Comparison of ENCODE assay signal across 9 cellular contexts in the genomic region with DNA sequence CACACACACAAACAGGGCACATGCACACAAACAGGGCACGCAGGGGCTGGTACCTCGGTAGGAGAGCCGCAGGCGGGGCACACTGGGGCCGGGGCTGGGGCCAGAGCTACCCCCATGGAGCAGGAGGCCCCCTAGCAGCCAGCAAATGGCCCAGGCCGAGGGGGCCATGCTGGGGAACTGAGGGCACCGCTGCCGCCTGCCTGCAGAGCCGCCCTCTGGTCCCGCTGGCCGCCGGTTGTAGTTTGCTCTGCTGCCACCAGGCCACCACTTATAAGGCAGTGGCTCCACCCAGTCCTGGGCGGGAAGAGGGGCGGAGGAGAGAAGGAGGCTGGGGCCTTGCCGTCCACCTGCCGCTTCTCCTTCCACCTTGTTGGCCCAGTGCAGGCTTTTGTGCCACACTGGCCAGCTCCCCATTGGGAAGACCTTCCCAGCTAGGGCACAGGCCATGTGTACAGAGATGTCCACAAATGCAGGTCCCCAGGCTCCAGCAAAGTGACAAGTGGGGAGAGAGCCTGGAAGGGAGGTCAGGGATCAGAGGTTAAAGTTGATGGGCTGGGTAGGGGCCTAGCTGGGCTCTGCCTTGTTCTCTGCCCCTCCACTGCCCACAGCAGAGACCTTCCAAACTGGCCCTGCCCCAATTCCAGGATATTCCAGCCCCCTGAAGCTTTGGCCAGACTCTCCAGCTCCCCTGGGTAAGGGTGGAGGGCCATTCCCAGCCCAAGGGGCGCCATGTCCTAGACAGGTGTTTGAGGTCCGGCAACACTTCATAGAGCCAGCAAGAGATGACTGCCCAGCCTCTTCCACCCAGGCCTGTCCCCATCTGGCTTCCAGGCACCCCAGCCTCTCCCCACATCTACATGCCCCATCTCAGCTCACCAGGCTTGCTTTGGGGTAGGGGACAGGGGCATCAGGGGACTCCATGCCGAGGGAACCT. TPM values are rescaled to one million over a fixed set of nuclear protein-coding genes. Genes with fewer than 3 reads are reported as not detected.
DNase-seq lines count a peak whose midpoint lies in the region; ATAC-seq and TF ChIP-seq lines count a peak whose summit lies in the region.
"Had no signal": no experiment of that assay in that cellular context is flagged by ENCODE, and none has a peak within 500 bp of the region (broad histone marks: within the 10 kb centered on the region; RNA-seq: fewer than 3 reads in every experiment).

A gene (minus strand): TSS at position 244 of the 934 bp plus-strand sequence. CDS start 76 bp downstream, at position 168.

- no peak within 1 kb of the TSS for H3K9ac ChIP-seq in skeletal muscle satellite cell (ENCODE audit: low read depth, low read length)

- H3K27me3 Mint-ChIP-seq in CD4-positive, CD25-positive, alpha-beta regulatory T cell = peaks cover 4% of the 10 kb centered on the region
- H3K27me3 Mint-ChIP-seq in activated naive CD4-positive, alpha-beta T cell treated with anti-CD3 and anti-CD28 coated beads for 36 hours (ENCODE audit: low read depth) = no peaks in the 10 kb centered on the region

- H3K4me3 ChIP-seq in CD4-positive, CD25-positive, alpha-beta regulatory T cell (ENCODE audit: low read depth, low read length) = peak within 1 kb of the TSS; percentile 44
- H3K4me3 ChIP-seq in heart right ventricle = peak within 1 kb of the TSS in 9 of 10 donors; percentile 16 to 50 (median 41)
- no peak within 1 kb of the TSS for H3K4me3 ChIP-seq in skeletal muscle satellite cell (ENCODE audit: low read length)
- H3K4me3 ChIP-seq: SK-N-MC had no signal

- in situ Hi-C loops in SK-MEL-5 (cut with HindIII; ENCODE audit: low pct_unique_long_range_greater_than_20kb, low sequenced_read_pairs) = no loop called here

- peak within 1 kb of the TSS; percentile 56 for H3K4me2 ChIP-seq in skeletal muscle satellite cell (ENCODE audit: low read length)

- ATAC-seq in CD4-positive, CD25-positive, alpha-beta regulatory T cell (ENCODE audit: low read depth in 2 of 2) = peak; percentile 95 to 97
- ATAC-seq in GM19463 (IDR thresholded peaks at IDR 0.05; ENCODE audit: unreplicated experiment) = peak; percentile 97
- ATAC-seq in heart right ventricle = peak; percentile 41 to 67 (median 61)

- WGBS in heart right ventricle, 2 donors = 38 to 40% methylated on average over 18 to 19 of the region's 19 CpGs

- H3K36me3 ChIP-seq in CD4-positive, CD25-positive, alpha-beta regulatory T cell (ENCODE audit: control insufficient read depth, insufficient read depth, low read length) = peaks cover 5% of the 10 kb centered on the region
- H3K36me3 ChIP-seq in heart right ventricle (peaks cover 0 to 11% (median 0%) of the 10 kb centered on the region in 9 donors), skeletal muscle satellite cell (ENCODE audit: insufficient read depth, low read length) (no peaks in the 10 kb centered on the region)

- intact Hi-C loops in activated naive CD4-positive, alpha-beta T cell treated with anti-CD3 and anti-CD28 coated beads for 36 hours (cut with micrococcal nuclease) = loop anchor here (5.0 kb wide), 1 partner anchor 108 kb away; no protein-coding TSS in a partner anchor
- intact Hi-C loops in heart right ventricle (cut with DNase I) = loop anchor here in 1 of 10 donors (1.0 kb wide), 1 partner anchor 12 kb away; no protein-coding TSS in a partner anchor

- DNase-seq in CD4-positive, CD25-positive, alpha-beta regulatory T cell = peak; percentile 73 to 89 (median 79)
- DNase-seq in HPDE6-E6E7 (ENCODE audit: extremely low spot score) (peak; percentile 39), SK-MEL-5 (ENCODE audit: low read depth, low spot score) (peak; percentile 74), heart right ventricle (peak; percentile 75 to 78), NCI-H1436 (lab: John Stamatoyannopoulos, UW) (no peak)
- peak; percentile 80 for DNase-seq in activated naive CD4-positive, alpha-beta T cell treated with anti-CD3 and anti-CD28 coated beads for 36 hours

- H3K4me3 Mint-ChIP-seq in CD4-positive, CD25-positive, alpha-beta regulatory T cell = peak within 1 kb of the TSS; percentile 73 to 82 (median 76)
- H3K4me3 Mint-ChIP-seq in activated naive CD4-positive, alpha-beta T cell treated with anti-CD3 and anti-CD28 coated beads for 36 hours = no peak within 1 kb of the TSS

- H3K9me3 Mint-ChIP-seq in CD4-positive, CD25-positive, alpha-beta regulatory T cell = no peaks in the 10 kb centered on the region
- no peaks in the 10 kb centered on the region for H3K9me3 Mint-ChIP-seq in activated naive CD4-positive, alpha-beta T cell treated with anti-CD3 and anti-CD28 coated beads for 36 hours

- H3K27ac Mint-ChIP-seq in CD4-positive, CD25-positive, alpha-beta regulatory T cell = peak within 1 kb of the TSS in 2 of 3 donors; percentile 35 to 36
- no peak within 1 kb of the TSS for H3K27ac Mint-ChIP-seq in activated naive CD4-positive, alpha-beta T cell treated with anti-CD3 and anti-CD28 coated beads for 36 hours

- H3K36me3 Mint-ChIP-seq in CD4-positive, CD25-positive, alpha-beta regulatory T cell = no peaks in the 10 kb centered on the region
- no peaks in the 10 kb centered on the region for H3K36me3 Mint-ChIP-seq in activated naive CD4-positive, alpha-beta T cell treated with anti-CD3 and anti-CD28 coated beads for 36 hours (ENCODE audit: low read depth)

- peak; percentile 33 to 70 (median 61) for TF ChIP-seq CTCF in heart right ventricle (IDR thresholded peaks at IDR 0.05)

- no peaks in the 10 kb centered on the region for H3K9me3 ChIP-seq in CD4-positive, CD25-positive, alpha-beta regulatory T cell (ENCODE audit: control insufficient read depth in 2 of 2, low read length in 2 of 2)
- H3K9me3 ChIP-seq in heart right ventricle (no peaks in the 10 kb centered on the region), skeletal muscle satellite cell (replicated peaks; ENCODE audit: low read length) (no peaks in the 10 kb centered on the region)

- peaks cover 0 to 36% (median 13%) of the 10 kb centered on the region in 4 donors for H3K4me1 Mint-ChIP-seq in CD4-positive, CD25-positive, alpha-beta regulatory T cell
- H3K4me1 Mint-ChIP-seq in activated naive CD4-positive, alpha-beta T cell treated with anti-CD3 and anti-CD28 coated beads for 36 hours (ENCODE audit: low read depth) = peaks cover 4% of the 10 kb centered on the region

- H3K27me3 ChIP-seq in CD4-positive, CD25-positive, alpha-beta regulatory T cell (ENCODE audit: control insufficient read depth, insufficient read depth, low read length) = no peaks in the 10 kb centered on the region
- no peaks in the 10 kb centered on the region for H3K27me3 ChIP-seq in heart right ventricle
- no peaks in the 10 kb centered on the region for H3K27me3 ChIP-seq in skeletal muscle satellite cell (ENCODE audit: control insufficient read depth, insufficient read depth, low read length)

- H3K27ac ChIP-seq in CD4-positive, CD25-positive, alpha-beta regulatory T cell (ENCODE audit: insufficient read depth, low read length, poor library complexity, severe bottlenecking) = peak within 1 kb of the TSS; percentile 23
- peak within 1 kb of the TSS in 9 of 10 donors; percentile 10 to 68 (median 59) for H3K27ac ChIP-seq in heart right ventricle
- H3K27ac ChIP-seq: SK-N-MC had no signal

- CTCF ChIA-PET in activated naive CD4-positive, alpha-beta T cell treated with anti-CD3 and anti-CD28 coated beads for 36 hours (lab: Charles Lee) = interaction anchor here (0.8 to 8.5 kb wide), 13 partner anchors 11 to 1927 kb away, joined by 3 to 81 read pairs (median 4); a partner anchor contains a TSS

- peaks cover 37% of the 10 kb centered on the region for H3K4me1 ChIP-seq in CD4-positive, CD25-positive, alpha-beta regulatory T cell (ENCODE audit: control insufficient read depth, insufficient read depth, low read length, poor library complexity, severe bottlenecking)
- H3K4me1 ChIP-seq in heart right ventricle = peaks cover 3 to 43% (median 17%) of the 10 kb centered on the region in 9 donors
- H3K4me1 ChIP-seq in skeletal muscle satellite cell (ENCODE audit: control insufficient read depth, insufficient read depth, low read length) = peaks cover 5% of the 10 kb centered on the region

RNA-seq across cellular contexts. Expression of the gene that starts here (rescaled TPM):
- total RNA-seq in CD4-positive, CD25-positive, alpha-beta regulatory T cell = 33.1 TPM
- polyA plus RNA-seq in CD4-positive, CD25-positive, alpha-beta regulatory T cell = 1 to 10 TPM; 3.2 to 5.4 (median 3.6) TPM
- 0.40 and 0.43 TPM in 2 replicates for total RNA-seq in SK-MEL-5 (2014; rRNA removed; shearing (Covaris generic))
- 1.2 and 1.9 TPM in 2 replicates for polyA plus RNA-seq in SK-MEL-5 (2015; cell fraction: cytosol; rRNA removed)
- polyA plus RNA-seq in SK-MEL-5 (2015; cell fraction: nucleus; rRNA removed) = 0.58 and 4.6 TPM in 2 replicates
- total RNA-seq in activated naive CD4-positive, alpha-beta T cell treated with anti-CD3 and anti-CD28 coated beads for 36 hours = not detected
- 10 to 100 TPM in 9 of 10 donors, 1 to 10 TPM in 1; 8.3 to 17.8 (median 16.2) TPM for total RNA-seq in heart right ventricle
- polyA plus RNA-seq in heart right ventricle = 10 to 100 TPM; 12.1 to 13.1 TPM
- not detected in 2 replicates for total RNA-seq in skeletal muscle satellite cell (2012; rRNA removed)

Comparison
In these comparisons a context has a peak if more than half of its experiments do, and no peak if none do; other contexts are left out.
1. Peak in DNase-seq in activated naive CD4-positive, alpha-beta T cell treated with anti-CD3 and anti-CD28 coated beads for 36 hours; RNA of the gene not detected or under 1 TPM.